16 cellular contexts compared by ENCODE assay signal in the genomic region with DNA sequence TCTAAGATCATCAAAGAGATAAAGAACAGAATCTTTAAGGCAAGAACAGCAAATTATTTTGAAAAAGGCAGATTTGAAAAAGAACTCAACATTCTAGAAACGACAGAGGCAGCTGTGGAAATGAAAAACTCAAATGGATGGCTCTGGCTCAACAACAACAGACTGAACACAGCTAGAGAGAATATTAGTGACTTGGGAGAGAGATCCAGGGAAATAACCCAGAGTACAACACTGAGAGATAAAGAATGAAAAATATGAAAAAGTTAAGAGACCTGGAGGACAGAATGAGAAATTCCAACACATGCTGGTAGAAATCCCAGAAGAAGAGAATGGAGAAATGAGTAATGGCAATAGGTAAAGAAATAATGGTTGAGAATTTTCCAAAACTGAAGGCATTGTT. TPM values are rescaled to one million over a fixed set of nuclear protein-coding genes. Genes with fewer than 3 reads are reported as not detected.
A peak's percentile ranks its signal among the peaks of the same experiment; 100 is the strongest.
DNase-seq lines count a peak whose midpoint lies in the region; ATAC-seq and TF ChIP-seq lines count a peak whose summit lies in the region.
"Had no signal": no experiment of that assay in that cellular context is flagged by ENCODE, and none has a peak within 500 bp of the region (broad histone marks: within the 10 kb centered on the region; RNA-seq: fewer than 3 reads in every experiment).

No MANE protein-coding gene starts in this region.

- H3K4me1 Mint-ChIP-seq in activated naive CD4-positive, alpha-beta T cell treated with anti-CD3 and anti-CD28 coated beads, Interleukin-2, amount 50 U/mL, for 24 hours = peaks cover 8% of the 10 kb centered on the region
- peaks cover 8% of the 10 kb centered on the region for H3K4me1 Mint-ChIP-seq in dendritic cell treated with granulocyte-macrophage colony-stimulating factor and Interleukin-4, amounts not matched to agents 40 ng/mL and 50 ng/mL, for 4 days (ENCODE audit: low read depth)

- no peak overlapping the region for H3K27ac ChIP-seq in HEK293 (ENCODE audit: extremely low read depth, low read depth, low read length)
- H3K27ac ChIP-seq: BLaER1 treated with 17β-estradiol and CSF1 and Interleukin-3, amounts not matched to agents 10 nM and 100 nM; HL-60 had no signal

- H3K4me3 Mint-ChIP-seq in activated naive CD4-positive, alpha-beta T cell treated with anti-CD3 and anti-CD28 coated beads, Interleukin-2, amount 50 U/mL, for 24 hours = no peak overlapping the region
- no peak overlapping the region for H3K4me3 Mint-ChIP-seq in dendritic cell treated with granulocyte-macrophage colony-stimulating factor and Interleukin-4, amounts not matched to agents 40 ng/mL and 50 ng/mL, for 4 days
- H3K4me3 Mint-ChIP-seq: CD4-positive, CD25-positive, alpha-beta regulatory T cell; GM23338; H9 had no signal

- no peak for TF ChIP-seq CTCF in HEK293 (tag by site-specific recombination; IDR thresholded peaks at IDR 0.05)

- POLR2A ChIA-PET in HEK293 (lab: Yijun Ruan, JAX) = interaction anchor here (1.8 kb wide), 1 partner anchor 18 kb away, joined by 7 read pairs; a partner anchor contains a TSS

- H3K9me3 ChIP-seq in HEK293 (ENCODE audit: control insufficient read depth, insufficient read depth, low read depth, low read length) = no peaks in the 10 kb centered on the region

- DNase-seq in activated naive CD4-positive, alpha-beta T cell treated with anti-CD3 and anti-CD28 coated beads, Interleukin-2, amount 50 U/mL, for 72 hours (ENCODE audit: low spot score in 2 of 2) = no peak
- no peak for DNase-seq in stimulated activated CD4-positive, alpha-beta T cell treated with anti-CD3 and anti-CD28 coated beads, Interleukin-2, amount 100 ng/mL, for 48 hours
- DNase-seq in activated CD8-positive, alpha-beta memory T cell treated with anti-CD3 and anti-CD28 coated beads for 24 hours = no peak
- DNase-seq: ACHN; Calu3; CD4-positive, CD25-positive, alpha-beta regulatory T cell; DMS 273 treated with DMSO at 0.1 percent for 48 hours; H9; KBM-7 had no signal

- H3K4me1 ChIP-seq in HEK293 (ENCODE audit: control insufficient read depth, insufficient read depth, low read length) = no peaks in the 10 kb centered on the region
- H3K4me1 ChIP-seq: BLaER1 treated with 17β-estradiol and CSF1 and Interleukin-3, amounts not matched to agents 10 nM and 100 nM had no signal

- peaks cover 13 to 85% of the 10 kb centered on the region in 2 experiments for H3K36me3 ChIP-seq in HEK293 (ENCODE audit: control insufficient read depth in 2 of 2, insufficient read depth in 1 of 2, low read length in 2 of 2)

- CTCF ChIA-PET in HEK293 (lab: Yijun Ruan, JAX) = no interaction called here

- no peaks in the 10 kb centered on the region for H3K27me3 Mint-ChIP-seq in activated naive CD4-positive, alpha-beta T cell treated with anti-CD3 and anti-CD28 coated beads, Interleukin-2, amount 50 U/mL, for 24 hours
- H3K27me3 Mint-ChIP-seq in dendritic cell treated with granulocyte-macrophage colony-stimulating factor and Interleukin-4, amounts not matched to agents 40 ng/mL and 50 ng/mL, for 4 days = no peaks in the 10 kb centered on the region
- H3K27me3 Mint-ChIP-seq: CD4-positive, CD25-positive, alpha-beta regulatory T cell had no signal

- H3K4me3 ChIP-seq in HEK293 (ENCODE audit: low read depth, low read length) = no peak overlapping the region
- H3K4me3 ChIP-seq: BLaER1 treated with 17β-estradiol and CSF1 and Interleukin-3, amounts not matched to agents 10 nM and 100 nM had no signal

- H3K36me3 Mint-ChIP-seq in activated naive CD4-positive, alpha-beta T cell treated with anti-CD3 and anti-CD28 coated beads, Interleukin-2, amount 50 U/mL, for 24 hours = peaks cover 29% of the 10 kb centered on the region
- H3K36me3 Mint-ChIP-seq in activated naive CD4-positive, alpha-beta T cell treated with anti-CD3 and anti-CD28 coated beads, Interleukin-2, amount 50 U/mL, for 72 hours = peaks cover 17 to 26% of the 10 kb centered on the region in 2 donors
- peaks cover 97% of the 10 kb centered on the region for H3K36me3 Mint-ChIP-seq in dendritic cell treated with granulocyte-macrophage colony-stimulating factor and Interleukin-4, amounts not matched to agents 40 ng/mL and 50 ng/mL, for 4 days (ENCODE audit: low read depth)

- peak overlapping the region; percentile 48 for H3K27ac Mint-ChIP-seq in activated naive CD4-positive, alpha-beta T cell treated with anti-CD3 and anti-CD28 coated beads, Interleukin-2, amount 50 U/mL, for 24 hours
- H3K27ac Mint-ChIP-seq in activated naive CD4-positive, alpha-beta T cell treated with anti-CD3 and anti-CD28 coated beads, Interleukin-2, amount 50 U/mL, for 72 hours = peak overlapping the region in 1 of 2 donors; percentile 36
- H3K27ac Mint-ChIP-seq in dendritic cell treated with granulocyte-macrophage colony-stimulating factor and Interleukin-4, amounts not matched to agents 40 ng/mL and 50 ng/mL, for 4 days = peak overlapping the region; percentile 11

- peaks cover 7% of the 10 kb centered on the region for H3K9me3 Mint-ChIP-seq in activated naive CD4-positive, alpha-beta T cell treated with anti-CD3 and anti-CD28 coated beads, Interleukin-2, amount 50 U/mL, for 24 hours
- H3K9me3 Mint-ChIP-seq in activated naive CD4-positive, alpha-beta T cell treated with anti-CD3 and anti-CD28 coated beads, Interleukin-2, amount 50 U/mL, for 72 hours = peaks cover 6% of the 10 kb centered on the region in 2 donors
- H3K9me3 Mint-ChIP-seq in dendritic cell treated with granulocyte-macrophage colony-stimulating factor and Interleukin-4, amounts not matched to agents 40 ng/mL and 50 ng/mL, for 4 days = peaks cover 11% of the 10 kb centered on the region

- no peak for ATAC-seq in activated naive CD4-positive, alpha-beta T cell treated with anti-CD3 and anti-CD28 coated beads, Interleukin-2, amount 50 U/mL, for 72 hours
- ATAC-seq in HG02610 (IDR thresholded peaks at IDR 0.05; ENCODE audit: unreplicated experiment) = no peak

- intact Hi-C loops in dendritic cell treated with granulocyte-macrophage colony-stimulating factor and Interleukin-4, amounts not matched to agents 40 ng/mL and 50 ng/mL, for 4 days (cut with micrococcal nuclease) = no loop called here

TF ChIP-seq in HEK293, 187 proteins besides CTCF, POLR2A, EP300 and RAD21:
- TF ChIP-seq ZNF629 (tag by site-specific recombination; IDR thresholded peaks at IDR 0.05) = no peak
- TF ChIP-seq SETDB1 (IDR thresholded peaks at IDR 0.05; ENCODE audit: insufficient read length, low read length) = peak; percentile 50
TF ChIP-seq in HEK293: peak in this region for 1.

RNA-seq across cellular contexts. Expression of a gene that starts 17.9 kb away (rescaled TPM):
- 10 to 100 TPM in 1 of 2 donors, 1 to 10 TPM in 1; 3.5 to 12.7 TPM for total RNA-seq in activated naive CD4-positive, alpha-beta T cell treated with anti-CD3 and anti-CD28 coated beads, Interleukin-2, amount 50 U/mL, for 72 hours

RNA-seq across cellular contexts. Expression of a gene that starts 18.9 kb away (rescaled TPM):
- total RNA-seq in activated naive CD4-positive, alpha-beta T cell treated with anti-CD3 and anti-CD28 coated beads, Interleukin-2, amount 50 U/mL, for 72 hours = 10 to 100 TPM; 15.3 to 15.5 TPM
